1 cellular context compared by ENCODE assay signal in the genomic region with DNA sequence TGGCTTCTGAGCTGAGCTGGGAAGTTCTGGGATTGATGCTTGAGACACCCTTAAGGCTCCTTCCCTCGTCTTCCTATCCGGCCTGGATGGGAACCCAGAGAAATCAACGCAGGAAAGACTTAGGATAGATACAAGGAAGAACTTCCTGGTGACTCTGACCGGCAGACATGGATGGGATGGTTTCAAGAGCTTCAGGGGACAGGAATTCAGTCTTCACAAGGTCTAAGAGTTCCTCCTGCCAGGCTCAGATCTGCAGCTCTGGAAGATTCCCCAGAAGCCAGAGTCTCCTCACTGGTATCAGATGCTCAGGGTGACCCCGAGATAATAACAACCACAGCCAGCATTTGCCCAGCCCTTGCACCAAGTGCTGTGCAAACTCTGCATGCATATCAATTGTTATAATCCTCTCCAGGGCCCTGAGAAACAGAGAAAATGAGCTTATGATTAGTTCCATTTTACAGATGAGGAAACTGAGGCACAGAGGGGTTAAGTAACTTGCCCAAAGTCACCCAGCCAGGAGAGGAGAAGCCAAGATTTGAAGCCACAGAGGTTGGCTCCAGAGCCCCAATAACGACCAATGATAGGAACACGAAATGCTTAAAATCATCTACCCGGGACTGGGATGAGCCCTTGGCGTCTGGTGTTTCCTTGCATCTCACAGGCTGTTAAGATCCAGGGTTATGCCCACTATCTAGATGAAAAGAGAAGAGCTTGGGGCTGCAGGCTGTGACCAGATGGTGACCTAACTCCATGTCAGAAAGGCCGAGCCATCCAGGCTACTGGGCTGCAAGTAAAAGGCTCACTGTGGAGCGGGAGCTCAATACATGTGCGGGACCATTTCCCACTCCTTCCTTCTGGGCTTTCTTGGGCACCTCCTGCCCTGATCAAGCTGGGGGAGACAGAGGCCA.
TF ChIP-seq lines count a peak whose summit lies in the region.

No MANE protein-coding gene starts in this region.

TF ChIP-seq in H1, 55 proteins besides CTCF, POLR2A, EP300 and RAD21:
- no peak for TF ChIP-seq SAP30 (IDR thresholded peaks at IDR 0.05; ENCODE audit: insufficient read depth, insufficient replicate concordance, low read length)
- TF ChIP-seq KDM1A (IDR thresholded peaks at IDR 0.05; ENCODE audit: borderline replicate concordance, low read length): peak; percentile 92
- TF ChIP-seq POU5F1 (IDR thresholded peaks at IDR 0.05; ENCODE audit: low read depth, low read length): no peak
